1 cellular context compared by ENCODE assay signal in the genomic region with DNA sequence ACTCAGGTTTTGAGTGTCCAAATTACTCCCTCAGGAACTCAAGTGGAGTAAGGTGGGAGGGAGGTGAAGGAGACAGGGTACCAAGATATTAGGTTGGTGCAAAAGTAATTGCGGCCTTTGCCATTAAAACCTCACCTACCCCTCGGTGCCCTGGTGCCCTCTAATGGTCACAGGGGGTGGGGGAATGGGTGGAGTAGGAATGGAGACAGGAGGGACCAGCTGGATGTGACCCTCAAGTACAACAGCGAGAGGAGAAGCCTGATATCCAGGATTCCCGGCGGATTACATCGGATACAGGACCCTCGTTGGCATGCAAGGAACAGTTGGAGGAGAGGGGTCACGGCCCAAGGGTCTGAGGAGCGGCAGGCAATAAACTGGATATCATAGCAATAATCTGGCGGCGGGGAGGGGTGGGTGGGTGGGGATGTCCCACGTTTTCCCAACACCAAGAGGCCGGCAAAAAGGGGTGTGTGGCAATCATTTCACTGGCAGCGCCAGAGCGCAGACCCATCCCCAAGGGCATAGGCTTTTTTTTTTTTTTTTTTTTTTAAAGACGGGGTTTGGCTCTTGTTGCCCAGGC.
TF ChIP-seq lines count a peak whose summit lies in the region.

No MANE protein-coding gene starts in this region.

TF ChIP-seq in GM12878, 131 proteins besides CTCF, POLR2A, EP300 and RAD21:
- no peak for TF ChIP-seq SUPT20H (IDR thresholded peaks at IDR 0.05; ENCODE audit: borderline replicate concordance, control insufficient read depth, low read depth, low read length)
